Comparison of ENCODE assay signal across 1 cellular context in genomic region chr3:22621205-22621809, GRCh38.
TF ChIP-seq lines count a peak whose summit lies in the region.

No MANE protein-coding gene starts in this region.

TF ChIP-seq in GM12878, 131 proteins besides CTCF, POLR2A, EP300 and RAD21 (continued from another document):
- TF ChIP-seq ZNF687 (IDR thresholded peaks at IDR 0.05) (no peak), MYC (IDR thresholded peaks at IDR 0.05; ENCODE audit: insufficient read depth, insufficient read length, insufficient replicate concordance, low read length, severe bottlenecking) (no peak), ZBTB40 (IDR thresholded peaks at IDR 0.05; ENCODE audit: borderline replicate concordance) (no peak), CBFB (IDR thresholded peaks at IDR 0.05; ENCODE audit: low read depth) (no peak), SMARCA5 (IDR thresholded peaks at IDR 0.05) (no peak), LARP7 (IDR thresholded peaks at IDR 0.05) (no peak), HSF1 (IDR thresholded peaks at IDR 0.05; ENCODE audit: low read depth, low read length) (no peak)
